ENCODE assay signal across 1 cellular context in the genomic region with DNA sequence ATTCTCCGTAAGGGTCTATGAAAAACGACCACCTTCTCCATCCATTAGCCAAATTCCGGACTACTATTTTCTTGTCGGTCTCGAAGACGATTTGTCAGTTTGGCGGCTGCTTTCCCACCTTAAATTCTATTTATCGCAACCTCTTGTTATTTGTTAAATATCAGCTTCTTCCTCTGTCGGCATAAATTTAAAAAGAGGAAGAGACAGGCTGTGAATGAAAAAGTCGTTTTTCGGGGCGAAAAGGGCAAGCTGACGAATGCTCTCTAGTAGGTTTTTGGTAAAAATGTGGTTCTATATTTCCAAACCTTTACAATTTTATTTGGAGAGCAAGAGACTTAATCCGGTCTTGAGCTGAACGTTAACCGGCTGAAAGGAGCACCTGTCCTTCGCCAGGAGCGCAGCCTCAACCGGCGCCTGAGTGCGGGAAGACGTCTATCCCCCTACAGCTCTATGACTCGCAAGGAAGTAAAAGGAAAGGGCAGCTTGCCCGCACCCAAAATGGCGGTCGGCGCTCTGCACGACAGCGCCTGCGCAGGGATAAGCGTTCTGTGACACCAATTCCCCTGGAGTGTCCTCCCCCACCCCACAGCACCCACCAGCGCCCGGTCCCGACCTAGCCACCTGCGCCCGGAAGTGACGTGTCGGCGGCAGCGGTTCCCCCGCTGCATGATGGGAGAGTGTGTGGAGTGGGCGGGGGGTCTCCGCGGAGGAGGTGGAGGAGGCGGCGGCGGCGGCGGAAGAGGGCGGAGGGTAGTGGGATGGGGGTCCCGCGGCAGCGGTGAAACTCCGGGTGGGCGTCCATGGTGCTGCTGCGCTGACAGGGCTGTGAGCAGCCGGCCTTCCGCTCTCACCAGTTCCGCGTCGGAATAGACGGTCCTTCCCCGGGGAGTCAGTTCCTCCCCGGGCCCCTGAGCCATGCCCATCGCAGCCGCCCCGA.
A peak's percentile ranks its signal among the peaks of the same experiment; 100 is the strongest.
TF ChIP-seq lines count a peak whose summit lies in the region.

A gene with protein sequence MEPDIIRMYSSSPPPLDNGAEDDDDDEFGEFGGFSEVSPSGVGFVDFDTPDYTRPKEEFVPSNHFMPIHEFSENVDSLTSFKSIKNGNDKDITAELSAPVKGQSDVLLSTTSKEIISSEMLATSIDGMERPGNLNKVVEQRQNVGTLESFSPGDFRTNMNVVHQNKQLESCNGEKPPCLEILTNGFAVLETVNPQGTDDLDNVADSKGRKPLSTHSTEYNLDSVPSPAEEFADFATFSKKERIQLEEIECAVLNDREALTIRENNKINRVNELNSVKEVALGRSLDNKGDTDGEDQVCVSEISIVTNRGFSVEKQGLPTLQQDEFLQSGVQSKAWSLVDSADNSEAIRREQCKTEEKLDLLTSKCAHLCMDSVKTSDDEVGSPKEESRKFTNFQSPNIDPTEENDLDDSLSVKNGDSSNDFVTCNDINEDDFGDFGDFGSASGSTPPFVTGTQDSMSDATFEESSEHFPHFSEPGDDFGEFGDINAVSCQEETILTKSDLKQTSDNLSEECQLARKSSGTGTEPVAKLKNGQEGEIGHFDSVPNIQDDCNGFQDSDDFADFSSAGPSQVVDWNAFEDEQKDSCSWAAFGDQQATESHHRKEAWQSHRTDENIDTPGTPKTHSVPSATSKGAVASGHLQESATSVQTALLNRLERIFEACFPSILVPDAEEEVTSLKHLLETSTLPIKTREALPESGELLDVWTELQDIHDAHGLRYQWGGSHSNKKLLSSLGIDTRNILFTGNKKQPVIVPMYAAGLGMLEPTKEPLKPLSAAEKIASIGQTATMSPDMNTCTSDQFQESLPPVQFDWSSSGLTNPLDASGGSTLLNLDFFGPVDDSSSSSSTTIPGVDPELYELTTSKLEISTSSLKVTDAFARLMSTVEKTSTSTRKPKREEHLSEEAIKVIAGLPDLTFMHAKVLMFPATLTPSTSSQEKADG (plus strand): TSS at position 662 of the 937 bp plus-strand sequence. CDS start 27,147 bp downstream, outside the sequence.

TF ChIP-seq in K562, 482 proteins besides CTCF, POLR2A, EP300 and RAD21 (continued from another document and continues in another):
- TF ChIP-seq, protein P1, sequence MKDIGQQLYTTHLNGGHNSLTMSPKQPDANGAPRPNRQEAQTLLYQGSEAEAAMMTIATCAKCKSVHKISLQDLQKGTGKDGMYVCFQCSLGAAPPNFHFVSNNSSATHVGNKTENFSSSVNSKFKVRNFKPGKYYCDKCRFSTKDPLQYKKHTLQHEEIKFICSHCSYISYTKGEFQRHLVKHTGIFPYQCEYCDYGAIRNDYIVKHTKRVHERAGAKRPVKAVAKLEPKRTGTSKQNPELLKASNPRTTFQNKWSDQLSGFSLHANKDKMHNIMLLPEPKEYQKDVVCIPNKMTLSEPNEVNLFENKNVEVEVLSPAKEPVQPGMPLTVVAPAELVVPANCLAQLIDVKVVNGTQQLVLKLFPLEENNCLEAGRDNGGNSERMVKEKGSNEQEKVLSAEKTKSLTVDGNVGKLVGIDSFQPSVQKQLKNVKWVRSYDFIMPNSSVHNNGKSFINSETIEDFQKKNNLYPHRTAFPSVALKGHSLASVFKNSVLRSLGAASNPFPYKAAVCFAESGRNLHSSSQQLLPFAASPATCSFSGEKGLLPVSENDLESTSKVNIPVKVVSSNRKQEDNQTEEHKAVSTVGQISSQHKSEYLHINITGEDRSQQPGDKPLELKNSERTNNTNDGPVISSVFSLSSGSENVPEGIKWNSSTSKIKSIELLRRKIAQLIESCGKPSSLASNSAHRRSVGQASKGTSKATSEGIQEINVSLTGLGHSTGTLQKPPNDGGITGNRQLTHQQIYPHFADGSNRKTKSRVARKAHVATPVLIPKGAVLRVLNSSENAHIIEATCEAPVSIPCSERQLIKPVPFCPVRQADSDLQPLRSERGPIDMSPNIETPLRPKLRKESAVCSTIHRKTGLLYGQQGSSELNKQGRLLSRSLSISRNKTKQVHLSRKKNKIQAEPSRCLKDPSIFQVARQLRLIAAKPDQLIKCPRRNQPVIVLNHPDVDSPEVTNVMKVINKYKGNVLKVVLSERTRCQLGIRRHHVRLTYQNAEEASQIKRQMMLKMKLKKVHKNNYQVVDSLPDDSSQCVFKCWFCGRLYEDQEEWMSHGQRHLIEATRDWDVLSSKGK (CRISPR knock-in tag; IDR thresholded peaks at IDR 0.05), result no peak
- no peak for TF ChIP-seq THRA (IDR thresholded peaks at IDR 0.05)
- TF ChIP-seq RAD51 (IDR thresholded peaks at IDR 0.05; ENCODE audit: borderline replicate concordance, low read depth), result no peak
- no peak for TF ChIP-seq ZNF766 (CRISPR knock-in tag; conservative IDR thresholded peaks at IDR 0.05)
- TF ChIP-seq, protein P2, sequence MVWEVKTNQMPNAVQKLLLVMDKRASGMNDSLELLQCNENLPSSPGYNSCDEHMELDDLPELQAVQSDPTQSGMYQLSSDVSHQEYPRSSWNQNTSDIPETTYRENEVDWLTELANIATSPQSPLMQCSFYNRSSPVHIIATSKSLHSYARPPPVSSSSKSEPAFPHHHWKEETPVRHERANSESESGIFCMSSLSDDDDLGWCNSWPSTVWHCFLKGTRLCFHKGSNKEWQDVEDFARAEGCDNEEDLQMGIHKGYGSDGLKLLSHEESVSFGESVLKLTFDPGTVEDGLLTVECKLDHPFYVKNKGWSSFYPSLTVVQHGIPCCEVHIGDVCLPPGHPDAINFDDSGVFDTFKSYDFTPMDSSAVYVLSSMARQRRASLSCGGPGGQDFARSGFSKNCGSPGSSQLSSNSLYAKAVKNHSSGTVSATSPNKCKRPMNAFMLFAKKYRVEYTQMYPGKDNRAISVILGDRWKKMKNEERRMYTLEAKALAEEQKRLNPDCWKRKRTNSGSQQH (CRISPR knock-in tag; IDR thresholded peaks at IDR 0.05), result no peak
- peak; percentile 67 for TF ChIP-seq ATF1 (CRISPR knock-in tag; IDR thresholded peaks at IDR 0.05)
- TF ChIP-seq ATF1 (tag; IDR thresholded peaks at IDR 0.05), result peak; percentile 96
- no peak for TF ChIP-seq AFF4 (CRISPR knock-in tag; IDR thresholded peaks at IDR 0.05)
- TF ChIP-seq ZNF583 (CRISPR knock-in tag; IDR thresholded peaks at IDR 0.05), result no peak
- no peak for TF ChIP-seq NONO (IDR thresholded peaks at IDR 0.05; ENCODE audit: low read depth in 2 of 2, low read length in 1 of 2)
- TF ChIP-seq DACH1 (IDR thresholded peaks at IDR 0.05; ENCODE audit: partially characterized antibody), result no peak
- TF ChIP-seq SFPQ (IDR thresholded peaks at IDR 0.05; ENCODE audit: low read depth, low read length), result no peak
- TF ChIP-seq, protein P3, sequence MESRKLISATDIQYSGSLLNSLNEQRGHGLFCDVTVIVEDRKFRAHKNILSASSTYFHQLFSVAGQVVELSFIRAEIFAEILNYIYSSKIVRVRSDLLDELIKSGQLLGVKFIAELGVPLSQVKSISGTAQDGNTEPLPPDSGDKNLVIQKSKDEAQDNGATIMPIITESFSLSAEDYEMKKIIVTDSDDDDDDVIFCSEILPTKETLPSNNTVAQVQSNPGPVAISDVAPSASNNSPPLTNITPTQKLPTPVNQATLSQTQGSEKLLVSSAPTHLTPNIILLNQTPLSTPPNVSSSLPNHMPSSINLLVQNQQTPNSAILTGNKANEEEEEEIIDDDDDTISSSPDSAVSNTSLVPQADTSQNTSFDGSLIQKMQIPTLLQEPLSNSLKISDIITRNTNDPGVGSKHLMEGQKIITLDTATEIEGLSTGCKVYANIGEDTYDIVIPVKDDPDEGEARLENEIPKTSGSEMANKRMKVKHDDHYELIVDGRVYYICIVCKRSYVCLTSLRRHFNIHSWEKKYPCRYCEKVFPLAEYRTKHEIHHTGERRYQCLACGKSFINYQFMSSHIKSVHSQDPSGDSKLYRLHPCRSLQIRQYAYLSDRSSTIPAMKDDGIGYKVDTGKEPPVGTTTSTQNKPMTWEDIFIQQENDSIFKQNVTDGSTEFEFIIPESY (CRISPR knock-in tag; IDR thresholded peaks at IDR 0.05), result 0 out of 2 replicates have a peak, but pooled peaks have one; percentile 11
- no peak for TF ChIP-seq NR2F6 (CRISPR knock-in tag; IDR thresholded peaks at IDR 0.05)
- no peak for TF ChIP-seq HDGF (IDR thresholded peaks at IDR 0.05)
- TF ChIP-seq RFX1 (IDR thresholded peaks at IDR 0.05), result no peak
- 0 out of 2 replicates have a peak, but pooled peaks have one; percentile 59 for TF ChIP-seq ESRRB (CRISPR knock-in tag; IDR thresholded peaks at IDR 0.05; ENCODE audit: borderline replicate concordance)
- no peak for TF ChIP-seq CCAR2 (IDR thresholded peaks at IDR 0.05; ENCODE audit: low read depth, low read length)
- no peak for TF ChIP-seq RBM25 (IDR thresholded peaks at IDR 0.05; ENCODE audit: low read depth, low read length, severe bottlenecking)
- TF ChIP-seq JUND (IDR thresholded peaks at IDR 0.05; ENCODE audit: borderline replicate concordance, low read depth, low read length), result peak; percentile 71; the same call in 1 of the 2 replicates
- peak; percentile 35; the same call in 1 of the 3 replicates for TF ChIP-seq JUND (tag; IDR thresholded peaks at IDR 0.05; ENCODE audit: borderline replicate concordance, low read depth, low read length)
- peak; percentile 85 for TF ChIP-seq POLR2G (IDR thresholded peaks at IDR 0.05; ENCODE audit: low read depth, low read length)
- TF ChIP-seq ZNF174 (CRISPR knock-in tag; IDR thresholded peaks at IDR 0.05), result no peak
- TF ChIP-seq ETV1 (tag; conservative IDR thresholded peaks at IDR 0.05; ENCODE audit: low read depth), result peak; percentile 81
- TF ChIP-seq ILF3 (IDR thresholded peaks at IDR 0.05; ENCODE audit: borderline replicate concordance), result no peak
- TF ChIP-seq AFF1 (IDR thresholded peaks at IDR 0.05; ENCODE audit: low read depth in 1 of 2, partially characterized antibody in 2 of 2), result no peak
- TF ChIP-seq ESRRA (IDR thresholded peaks at IDR 0.05; ENCODE audit: borderline replicate concordance, low read depth), result peak; percentile 71; the same call in 1 of the 2 replicates
